Comparison of ENCODE assay signal across 22 cellular contexts in the genomic region with DNA sequence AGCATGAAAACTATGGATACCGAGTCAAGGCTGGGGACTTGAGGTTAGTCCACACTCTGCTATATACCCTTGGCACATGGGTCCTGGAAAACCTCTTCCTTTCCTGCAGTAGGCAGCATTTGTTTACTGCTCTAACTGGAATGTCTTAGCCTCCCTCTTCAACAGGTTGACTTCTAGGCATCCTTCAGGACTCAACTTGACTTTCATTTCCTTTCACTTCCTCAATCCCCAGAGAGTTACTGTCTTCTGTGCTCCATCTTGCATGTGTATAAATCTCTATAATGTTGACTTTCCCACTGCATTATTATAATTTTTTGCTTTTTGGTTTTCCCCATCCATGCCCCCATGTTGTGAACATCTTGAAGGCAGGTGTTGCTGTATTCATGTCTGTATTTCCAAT.
"Had no signal": no experiment of that assay in that cellular context is flagged by ENCODE, and none has a peak within 500 bp of the region (broad histone marks: within the 10 kb centered on the region; RNA-seq: fewer than 3 reads in every experiment).

No MANE protein-coding gene starts in this region.

- H3K36me3 ChIP-seq: esophagus muscularis mucosa, left ventricle myocardium inferior, tibial nerve had no signal

- H3K4me1 Mint-ChIP-seq: activated CD8-positive, alpha-beta memory T cell treated with anti-CD3 and anti-CD28 coated beads, Interleukin-2, amount 10 ng/mL, durations not matched to agents 7 days and 5 days; natural killer cell had no signal

- H3K4me3 Mint-ChIP-seq: activated B cell treated with CpG ODN at 0.5 μM for 24 hours; activated CD8-positive, alpha-beta memory T cell treated with anti-CD3 and anti-CD28 coated beads, Interleukin-2, amount 10 ng/mL, durations not matched to agents 7 days and 5 days; activated CD8-positive, alpha-beta T cell treated with anti-CD3 and anti-CD28 coated beads, Interleukin-2, amount 10 ng/mL, durations not matched to agents 7 days and 5 days; activated naive CD8-positive, alpha-beta T cell; natural killer cell had no signal

- ATAC-seq: activated CD8-positive, alpha-beta memory T cell treated with anti-CD3 and anti-CD28 coated beads, Interleukin-2, amount 10 ng/mL, durations not matched to agents 7 days and 5 days; activated CD8-positive, alpha-beta T cell treated with anti-CD3 and anti-CD28 coated beads, Interleukin-2, amount 10 ng/mL, durations not matched to agents 7 days and 5 days; foreskin keratinocyte; natural killer cell had no signal

- H3K27me3 Mint-ChIP-seq: activated B cell treated with CpG ODN at 0.5 μM for 24 hours; activated CD8-positive, alpha-beta memory T cell treated with anti-CD3 and anti-CD28 coated beads, Interleukin-2, amount 10 ng/mL, durations not matched to agents 7 days and 5 days; activated naive CD8-positive, alpha-beta T cell had no signal

- FAIRE-seq: colon had no signal

- H3K27ac Mint-ChIP-seq: activated B cell treated with CpG ODN at 0.5 μM for 24 hours; activated CD8-positive, alpha-beta memory T cell treated with anti-CD3 and anti-CD28 coated beads, Interleukin-2, amount 10 ng/mL, durations not matched to agents 7 days and 5 days; activated CD8-positive, alpha-beta T cell treated with anti-CD3 and anti-CD28 coated beads, Interleukin-2, amount 10 ng/mL, durations not matched to agents 7 days and 5 days; activated naive CD8-positive, alpha-beta T cell; activated T-helper 2 cell treated with anti-CD3 and anti-CD28 coated beads, Interferon-gamma antibody, Interleukin-2, Interleukin-4, amounts not matched to agents 10 μg/mL and 5 μg/mL and 100 μg/mL, durations not matched to agents 14 hours and 24 hours and 36 hours; natural killer cell had no signal

- H3K4me3 ChIP-seq: esophagus muscularis mucosa, left ventricle myocardium inferior, lung, tibial nerve had no signal

- DNase-seq: activated B cell treated with CpG ODN at 0.5 μM for 24 hours; activated CD4-positive, alpha-beta T cell treated with anti-CD3 and anti-CD28 coated beads, Interleukin-2, amount 50 U/mL, for 1 hour; activated CD8-positive, alpha-beta memory T cell treated with anti-CD3 and anti-CD28 coated beads, Interleukin-2, amount 10 ng/mL, durations not matched to agents 7 days and 5 days; activated CD8-positive, alpha-beta T cell treated with anti-CD3 and anti-CD28 coated beads, Interleukin-2, amount 10 ng/mL, durations not matched to agents 7 days and 5 days; activated naive CD4-positive, alpha-beta T cell; activated T-cell treated with anti-CD3 and anti-CD28 coated beads, Interleukin-2, amount 50 U/mL, for 48 hours; anterior cingulate cortex; dermis blood vessel endothelial cell; effector CD4-positive, alpha-beta T cell; foreskin keratinocyte; left ventricle myocardium inferior; mesendoderm; natural killer cell; posterior cingulate gyrus; stimulated activated CD4-positive, alpha-beta T cell treated with anti-CD3 and anti-CD28 coated beads, Interleukin-2, amount 100 ng/mL, for 48 hours; stimulated activated naive CD4-positive, alpha-beta T cell treated with Interleukin-2 at 50 U/mL for 16 hours had no signal

- H3K27me3 ChIP-seq: esophagus muscularis mucosa, foreskin keratinocyte, tibial nerve had no signal
